Comparison of ENCODE assay signal across 34 cellular contexts in genomic region chr7:34451183-34451582, GRCh38.
"Had no signal": no experiment of that assay in that cellular context is flagged by ENCODE, and none has a peak within 500 bp of the region (broad histone marks: within the 10 kb centered on the region; RNA-seq: fewer than 3 reads in every experiment).

No MANE protein-coding gene starts in this region.

- H3K27me3 ChIP-seq: adrenal gland, body of pancreas, cardiac muscle cell had no signal

- DNase-seq: activated B cell treated with CpG ODN at 0.5 μM for 24 hours; activated CD4-positive, alpha-beta memory T cell treated with anti-CD3 and anti-CD28 coated beads for 36 hours; activated CD4-positive, alpha-beta T cell treated with anti-CD3 and anti-CD28 coated beads for 4 hours; activated CD4-positive, alpha-beta T cell treated with anti-CD3 and anti-CD28 coated beads, Interleukin-2, amount 10 ng/mL, durations not matched to agents 24 days and 14 days; activated CD4-positive, alpha-beta T cell treated with anti-CD3 and anti-CD28 coated beads, Interleukin-2, amount 50 U/mL, for 1 hour; activated CD4-positive, alpha-beta T cell treated with anti-CD3 and anti-CD28 coated beads, Interleukin-2, amount 50 U/mL, for 4 hours; activated CD4-positive, CD25-positive, alpha-beta regulatory T cell treated with anti-CD3 and anti-CD28 coated beads, Interleukin-2, amount 50 U/mL, for 72 hours; activated CD8-positive, alpha-beta memory T cell treated with anti-CD3 and anti-CD28 coated beads, Interleukin-2, amount 50 U/mL, for 4 hours; activated CD8-positive, alpha-beta T cell treated with anti-CD3 and anti-CD28 coated beads for 36 hours; activated effector memory CD4-positive, alpha-beta T cell treated with anti-CD3 and anti-CD28 coated beads, Interleukin-2, amount 50 U/mL, for 16 hours; activated gamma-delta T cell treated with Interleukin-2 at 50 U/mL for 16 hours; activated naive CD4-positive, alpha-beta T cell; activated naive CD4-positive, alpha-beta T cell treated with anti-CD3 and anti-CD28 coated beads for 36 hours; activated naive CD4-positive, alpha-beta T cell treated with anti-CD3 and anti-CD28 coated beads, Interleukin-2, amount 50 U/mL, for 16 hours; activated naive CD8-positive, alpha-beta T cell treated with anti-CD3 and anti-CD28 coated beads for 36 hours; activated T-cell treated with anti-CD3 and anti-CD28 coated beads for 4 hours; activated T-cell treated with anti-CD3 and anti-CD28 coated beads, Interleukin-2, amount 50 U/mL, for 1 hour; activated T-cell treated with anti-CD3 and anti-CD28 coated beads, Interleukin-2, amount 50 U/mL, for 4 hours; activated T-cell treated with anti-CD3 and anti-CD28 coated beads, Interleukin-2, amount 50 U/mL, for 72 hours; adrenal gland; amniotic stem cell; aorta; body of pancreas; caudate nucleus; cerebellar nuclear complex; T-helper 2 cell; T-helper 9 cell had no signal

- H3K4me1 ChIP-seq: adrenal gland, body of pancreas had no signal

- ATAC-seq: activated CD8-positive, alpha-beta T cell treated with anti-CD3 and anti-CD28 coated beads for 36 hours; activated naive CD4-positive, alpha-beta T cell treated with anti-CD3 and anti-CD28 coated beads, Interleukin-2, amount 50 U/mL, for 72 hours; activated T-cell treated with anti-CD3 and anti-CD28 coated beads, Interleukin-2, amount 50 U/mL, for 4 hours; activated T-cell treated with anti-CD3 and anti-CD28 coated beads, Interleukin-2, amount 50 U/mL, for 72 hours; activated T-helper 17 cell treated with anti-CD3 and anti-CD28 coated beads, Interleukin-2, amount 50 U/mL, for 72 hours; body of pancreas had no signal

- H3K4me3 ChIP-seq: adrenal gland, body of pancreas, cardiac muscle cell had no signal

- H3K27ac ChIP-seq: adrenal gland, body of pancreas, cardiac muscle cell, VCaP had no signal

- H3K36me3 ChIP-seq: adrenal gland, cardiac muscle cell had no signal

- H3K9me3 ChIP-seq: adrenal gland, body of pancreas had no signal

- FAIRE-seq: astrocyte, bronchial epithelial cell, TTC549 had no signal
